Comparison of ENCODE assay signal across 3 cellular contexts in the genomic region with DNA sequence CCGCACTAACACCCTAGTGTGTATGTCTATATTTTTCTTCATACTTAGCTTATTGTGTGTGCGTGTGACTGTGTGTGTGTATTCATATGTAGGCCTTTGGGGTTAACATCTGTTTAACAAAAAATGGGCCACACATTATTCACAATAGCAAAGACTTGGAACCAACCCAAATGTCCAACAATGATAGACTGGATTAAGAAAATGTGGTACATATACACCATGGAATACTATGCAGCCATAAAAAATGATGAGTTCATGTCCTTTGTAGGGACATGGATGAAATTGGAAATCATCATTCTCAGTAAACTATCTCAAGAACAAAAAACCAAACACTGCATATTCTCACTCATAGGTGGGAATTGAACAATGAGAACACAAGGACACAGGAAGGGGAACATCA.
TF ChIP-seq lines count a peak whose summit lies in the region.

No MANE protein-coding gene starts in this region.

TF ChIP-seq in HEK293, 187 proteins besides CTCF, POLR2A, EP300 and RAD21:
- TF ChIP-seq, protein P1, sequence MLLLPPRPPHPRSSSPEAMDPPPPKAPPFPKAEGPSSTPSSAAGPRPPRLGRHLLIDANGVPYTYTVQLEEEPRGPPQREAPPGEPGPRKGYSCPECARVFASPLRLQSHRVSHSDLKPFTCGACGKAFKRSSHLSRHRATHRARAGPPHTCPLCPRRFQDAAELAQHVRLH (tag by site-specific recombination; IDR thresholded peaks at IDR 0.05) = 0 out of 2 replicates have a peak, but pooled peaks have one; percentile 47
- TF ChIP-seq ZNF146 (tag by site-specific recombination; IDR thresholded peaks at IDR 0.05) = peak; percentile 96

TF ChIP-seq in SK-N-SH treated with all-trans-retinoic acid at 6 μM for 48 hours, 23 proteins besides CTCF, POLR2A, EP300 and RAD21:
- peak; percentile 62; the same call in 1 of the 2 replicates for TF ChIP-seq ZNF8 (CRISPR knock-in tag; IDR thresholded peaks at IDR 0.05)

TF ChIP-seq in K562, 482 proteins besides CTCF, POLR2A, EP300 and RAD21:
- peak; percentile 15 for TF ChIP-seq RBM25 (IDR thresholded peaks at IDR 0.05; ENCODE audit: low read depth, low read length, severe bottlenecking)
TF ChIP-seq in K562: peak in this region for 1; not testable (repeated sequence) for 481.
